In genomic region chr3:135966349-135966695, GRCh38 we compare ENCODE assay signal across 8 cellular contexts. TPM values are rescaled to one million over a fixed set of nuclear protein-coding genes. Genes with fewer than 3 reads are reported as not detected.
DNase-seq lines count a peak whose midpoint lies in the region; TF ChIP-seq lines count a peak whose summit lies in the region.

No MANE protein-coding gene starts in this region.

- in situ Hi-C loops in mammary epithelial cell (cut with MboI; ENCODE audit: low sequenced_read_pairs in 2 of 2), result no loop called here

- no peaks in the 10 kb centered on the region for H4K20me1 ChIP-seq in KMS-11 (ENCODE audit: insufficient read depth)
- H4K20me1 ChIP-seq in mammary epithelial cell (ENCODE audit: insufficient read depth, low read length), result no peaks in the 10 kb centered on the region

- DNase-seq in T-helper 1 cell (no peak), mammary epithelial cell (no peak), lower leg skin (ENCODE audit: low spot score in 2 of 2) (no peak), tibial nerve (ENCODE audit: low spot score in 2 of 2) (peak in 1 of 2 donors; percentile 9), occipital lobe (lab: John Stamatoyannopoulos, UW) (no peak), NCI-H146 treated with DMSO at 0.1 percent for 48 hours (lab: John Stamatoyannopoulos, UW; ENCODE audit: unreplicated experiment) (no peak)

- H3K9me3 ChIP-seq in mammary epithelial cell (replicated peaks; ENCODE audit: insufficient read depth, low read length), result no peaks in the 10 kb centered on the region
- peaks cover 0 to 2% (median 0%) of the 10 kb centered on the region in 4 donors for H3K9me3 ChIP-seq in tibial nerve

- H3K79me2 ChIP-seq in KMS-11 (ENCODE audit: insufficient read depth, low read depth) (no peaks in the 10 kb centered on the region), mammary epithelial cell (ENCODE audit: insufficient read depth, low read length) (peaks cover 51% of the 10 kb centered on the region)

- H3K4me2 ChIP-seq in KMS-11, result peak overlapping the region; percentile 96
- peak overlapping the region; percentile 95 for H3K4me2 ChIP-seq in mammary epithelial cell (ENCODE audit: insufficient read depth, low read depth, low read length)

- H3K4me3 Mint-ChIP-seq in T-helper 1 cell treated with Interleukin-12 subunit alpha and Interleukin-12 subunit beta and Interleukin-4 antibody, amounts not matched to agents 30 μg/mL and 1 μg/mL, for 36 hours, result peak overlapping the region; percentile 63

- TF ChIP-seq EP300 in tibial nerve (IDR thresholded peaks at IDR 0.05), result no peak

- H3K27ac ChIP-seq in KMS-11 (no peak overlapping the region), mammary epithelial cell (ENCODE audit: insufficient read depth, low read depth, low read length) (peak overlapping the region; percentile 76), tibial nerve (peak overlapping the region; percentile 86 to 98 (median 94))

- H3K9ac ChIP-seq in KMS-11 (peak overlapping the region; percentile 45; the same call in 1 of the 2 replicates), mammary epithelial cell (ENCODE audit: insufficient read depth, low read length) (peak overlapping the region; percentile 82)

- peak overlapping the region; percentile 98 for H2AFZ ChIP-seq in KMS-11 (ENCODE audit: low read depth)
- peak overlapping the region; percentile 90 for H2AFZ ChIP-seq in mammary epithelial cell (ENCODE audit: low read depth, low read length)

- 0% methylated on average over 21 of the region's 29 CpGs for WGBS in mammary epithelial cell (ENCODE audit: low coverage, missing lambda C conversion rate)
- WGBS in lower leg skin, 2 donors, result 0% methylated on average over 29 of the region's 29 CpGs
- 0% methylated on average over 29 of the region's 29 CpGs for WGBS in tibial nerve, 2 donors

- H3K27ac Mint-ChIP-seq in T-helper 1 cell treated with Interleukin-12 subunit alpha and Interleukin-12 subunit beta and Interleukin-4 antibody, amounts not matched to agents 30 μg/mL and 1 μg/mL, for 36 hours, result no peak overlapping the region

- TF ChIP-seq CTCF in KMS-11 (conservative IDR thresholded peaks at IDR 0.05; ENCODE audit: low read depth, low read length) (no peak), mammary epithelial cell (conservative IDR thresholded peaks at IDR 0.05 in 1 of 2, IDR thresholded peaks at IDR 0.05 in 1 of 2; ENCODE audit: extremely low read depth in 1 of 2, insufficient read depth in 1 of 2, low read depth in 1 of 2, low read length in 2 of 2) (no peak), lower leg skin (IDR thresholded peaks at IDR 0.05) (no peak), tibial nerve (IDR thresholded peaks at IDR 0.05) (no peak)

- H3K4me3 ChIP-seq in KMS-11 (IDR thresholded peaks at IDR 0.05; ENCODE audit: insufficient read depth, low read depth, low read length) (peak overlapping the region; percentile 85), mammary epithelial cell (replicated peaks in 1 of 3; ENCODE audit: insufficient read depth in 1 of 3, low read depth in 2 of 3, low read length in 3 of 3) (peak overlapping the region; percentile 71 to 91 (median 80)), lower leg skin (ENCODE audit: low read depth, poor library complexity, severe bottlenecking) (peak overlapping the region; percentile 70), tibial nerve (peak overlapping the region; percentile 54 to 94 (median 60))

- intact Hi-C loops in mammary epithelial cell (cut with micrococcal nuclease) (loop anchor here (1.0 to 5.0 kb wide), 4 partner anchors 26 to 76 kb away; no protein-coding TSS in a partner anchor), lower leg skin (cut with DNase I; ENCODE audit: low total_unique reads) (no loop called here)

- H3K36me3 ChIP-seq in KMS-11 (ENCODE audit: insufficient read depth), result no peaks in the 10 kb centered on the region
- no peaks in the 10 kb centered on the region for H3K36me3 ChIP-seq in mammary epithelial cell (ENCODE audit: insufficient read depth, low read length)
- no peaks in the 10 kb centered on the region for H3K36me3 ChIP-seq in tibial nerve

- H3K27me3 ChIP-seq in KMS-11 (ENCODE audit: insufficient read depth, low read depth) (no peaks in the 10 kb centered on the region), mammary epithelial cell (ENCODE audit: insufficient read depth, low read length) (no peaks in the 10 kb centered on the region), tibial nerve (no peaks in the 10 kb centered on the region)

- TF ChIP-seq POLR2A in lower leg skin (IDR thresholded peaks at IDR 0.05) (no peak), tibial nerve (IDR thresholded peaks at IDR 0.05) (no peak)

- no peaks in the 10 kb centered on the region for H3K9me3 Mint-ChIP-seq in T-helper 1 cell treated with Interleukin-12 subunit alpha and Interleukin-12 subunit beta and Interleukin-4 antibody, amounts not matched to agents 30 μg/mL and 1 μg/mL, for 36 hours

- CTCF ChIA-PET in mammary epithelial cell (lab: Charles Lee; ENCODE audit: low non-redundant PET), result no interaction called here

- peaks cover 4% of the 10 kb centered on the region for H3K4me1 Mint-ChIP-seq in T-helper 1 cell treated with Interleukin-12 subunit alpha and Interleukin-12 subunit beta and Interleukin-4 antibody, amounts not matched to agents 30 μg/mL and 1 μg/mL, for 36 hours (ENCODE audit: low read depth)

- H3K27me3 Mint-ChIP-seq in T-helper 1 cell treated with Interleukin-12 subunit alpha and Interleukin-12 subunit beta and Interleukin-4 antibody, amounts not matched to agents 30 μg/mL and 1 μg/mL, for 36 hours (ENCODE audit: low read depth), result peaks cover 42% of the 10 kb centered on the region

- no TSS peak for BruUV-seq in mammary epithelial cell (replicated peaks; lab: Mats Ljungman, UMichigan)

- no peaks in the 10 kb centered on the region for H3K36me3 Mint-ChIP-seq in T-helper 1 cell treated with Interleukin-12 subunit alpha and Interleukin-12 subunit beta and Interleukin-4 antibody, amounts not matched to agents 30 μg/mL and 1 μg/mL, for 36 hours (ENCODE audit: low read depth)

- dilution Hi-C loops in mammary epithelial cell (cut with HindIII; ENCODE audit: low sequenced_read_pairs), result no loop called here

- H3K4me1 ChIP-seq in KMS-11 (ENCODE audit: low read depth, poor library complexity, severe bottlenecking) (peaks cover 12% of the 10 kb centered on the region), mammary epithelial cell (ENCODE audit: insufficient read depth, low read length) (peaks cover 39% of the 10 kb centered on the region), tibial nerve (peaks cover 0 to 48% (median 11%) of the 10 kb centered on the region in 4 donors)

RNA-seq across cellular contexts. Expression of gene PPP2R3A, which starts 0.8 kb away (rescaled TPM):
- total RNA-seq in mammary epithelial cell (10 to 100 TPM; 16.4 to 20.0 TPM), lower leg skin (10 to 100 TPM; 36.8 to 39.7 (median 38.5) TPM), tibial nerve (10 to 100 TPM; 12.3 to 18.2 (median 13.4) TPM), occipital lobe (37.9 TPM)
- polyA plus RNA-seq in mammary epithelial cell, result 8.4 TPM
- polyA minus RNA-seq in mammary epithelial cell, result 26.2 TPM
